28 cellular contexts compared by ENCODE assay signal in the genomic region with DNA sequence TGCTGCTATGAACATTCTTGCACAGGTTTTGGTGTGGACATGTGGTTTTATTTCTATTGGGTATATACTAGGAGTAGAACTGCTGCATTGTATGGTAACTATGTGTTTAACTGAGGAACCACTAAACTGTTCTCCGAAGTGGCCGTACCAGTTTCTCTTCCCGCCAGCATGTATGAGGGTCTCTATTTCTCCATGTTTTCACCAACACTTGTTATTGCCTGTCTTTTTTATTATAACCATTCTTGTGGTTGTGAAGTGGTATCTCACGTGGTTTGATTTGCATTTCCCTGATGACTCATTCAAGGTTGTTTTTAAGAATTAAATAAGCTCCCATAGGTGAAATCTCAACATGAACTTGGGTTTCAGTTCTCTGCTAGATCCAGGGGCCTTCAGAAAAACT. TPM values are rescaled to one million over a fixed set of nuclear protein-coding genes. Genes with fewer than 3 reads are reported as not detected.
"Had no signal": no experiment of that assay in that cellular context is flagged by ENCODE, and none has a peak within 500 bp of the region (broad histone marks: within the 10 kb centered on the region; RNA-seq: fewer than 3 reads in every experiment).

No MANE protein-coding gene starts in this region.

- H3K4me3 ChIP-seq: pancreas, prostate gland, right lobe of liver, sigmoid colon, stomach, thoracic aorta, thyroid gland, tibial nerve, upper lobe of left lung, vagina had no signal

- DNase-seq: naive thymus-derived CD8-positive, alpha-beta T cell; nephron progenitor cell; nucleus accumbens; pancreas; right cardiac atrium; right lobe of liver; sigmoid colon; small intestine; stimulated activated CD4-positive, alpha-beta T cell treated with anti-CD3 and anti-CD28 coated beads, Interleukin-15, amount 100 ng/mL, for 24 hours; stimulated activated CD4-positive, alpha-beta T cell treated with anti-CD3 and anti-CD28 coated beads, Interleukin-2, amount 100 ng/mL, for 24 hours; stimulated activated CD4-positive, alpha-beta T cell treated with anti-CD3 and anti-CD28 coated beads, Interleukin-2, amount 100 ng/mL, for 48 hours; stimulated activated CD4-positive, alpha-beta T cell treated with anti-CD3 and anti-CD28 coated beads, Interleukin-4, amount 100 ng/mL, for 24 hours; stimulated activated naive B cell treated with anti-CD40 and anti-IgM and Interleukin-4, amounts not matched to agents 10 μg/mL and 1 μg/mL and 100 μg/mL, for 72 hours; stimulated activated naive CD4-positive, alpha-beta T cell treated with Interleukin-2 at 50 U/mL for 16 hours; stomach; thyroid gland; trophoblast cell; upper lobe of left lung had no signal

- ATAC-seq: naive thymus-derived CD8-positive, alpha-beta T cell; natural killer cell treated with Interleukin-12 subunit alpha and Interleukin-12 subunit beta and Interleukin-15 and Interleukin-18, amount 100 ng/mL, for 72 hours; pancreas; right cardiac atrium; right lobe of liver; stimulated activated effector memory CD8-positive, alpha-beta T cell treated with anti-CD3 and anti-CD28 coated beads, Interleukin-12 subunit alpha, Interleukin-12 subunit beta, amount 100 ng/mL, for 72 hours; stimulated activated naive B cell treated with anti-CD40 and anti-IgM and Interleukin-4, amounts not matched to agents 10 μg/mL and 1 μg/mL and 100 μg/mL, for 72 hours had no signal

- H3K36me3 Mint-ChIP-seq: naive thymus-derived CD8-positive, alpha-beta T cell; natural killer cell treated with Interleukin-12 subunit alpha and Interleukin-12 subunit beta and Interleukin-15 and Interleukin-18, amount 100 ng/mL, for 72 hours; stimulated activated effector memory CD8-positive, alpha-beta T cell treated with anti-CD3 and anti-CD28 coated beads, Interleukin-12 subunit alpha, Interleukin-12 subunit beta, amount 100 ng/mL, for 72 hours had no signal

- H3K4me3 Mint-ChIP-seq: naive thymus-derived CD8-positive, alpha-beta T cell; natural killer cell treated with Interleukin-12 subunit alpha and Interleukin-12 subunit beta and Interleukin-15 and Interleukin-18, amount 100 ng/mL, for 72 hours; nephron progenitor cell; neural crest cell; stimulated activated effector memory CD8-positive, alpha-beta T cell treated with anti-CD3 and anti-CD28 coated beads, Interleukin-12 subunit alpha, Interleukin-12 subunit beta, amount 100 ng/mL, for 72 hours; stimulated activated naive B cell treated with anti-CD40 and anti-IgM and Interleukin-4, amounts not matched to agents 10 μg/mL and 1 μg/mL and 100 μg/mL, for 72 hours had no signal

- H3K9me3 Mint-ChIP-seq: natural killer cell treated with Interleukin-12 subunit alpha and Interleukin-12 subunit beta and Interleukin-15 and Interleukin-18, amount 100 ng/mL, for 72 hours; nephron progenitor cell; neural crest cell had no signal

- H3K4me1 Mint-ChIP-seq: neural crest cell; stimulated activated effector memory CD8-positive, alpha-beta T cell treated with anti-CD3 and anti-CD28 coated beads, Interleukin-12 subunit alpha, Interleukin-12 subunit beta, amount 100 ng/mL, for 72 hours had no signal

- H3K27me3 Mint-ChIP-seq: stimulated activated naive B cell treated with anti-CD40 and anti-IgM and Interleukin-4, amounts not matched to agents 10 μg/mL and 1 μg/mL and 100 μg/mL, for 72 hours had no signal

- H3K4me1 ChIP-seq: pancreas, prostate gland, sigmoid colon, tibial nerve had no signal

- H3K9me3 ChIP-seq: neutrophil, pancreas, prostate gland, right lobe of liver, sigmoid colon, thoracic aorta, thyroid gland, tibial nerve, upper lobe of left lung, vagina had no signal

- H3K27ac Mint-ChIP-seq: natural killer cell treated with Interleukin-12 subunit alpha and Interleukin-12 subunit beta and Interleukin-15 and Interleukin-18, amount 100 ng/mL, for 72 hours; nephron progenitor cell; stimulated activated effector memory CD8-positive, alpha-beta T cell treated with anti-CD3 and anti-CD28 coated beads, Interleukin-12 subunit alpha, Interleukin-12 subunit beta, amount 100 ng/mL, for 72 hours; stimulated activated naive B cell treated with anti-CD40 and anti-IgM and Interleukin-4, amounts not matched to agents 10 μg/mL and 1 μg/mL and 100 μg/mL, for 72 hours had no signal

- FAIRE-seq: pancreas, small intestine, urothelium cell line had no signal

- H3K27ac ChIP-seq: neutrophil, pancreas, prostate gland, right lobe of liver, sigmoid colon, stomach, thoracic aorta, tibial nerve, upper lobe of left lung, vagina had no signal

- H3K27me3 ChIP-seq: pancreas, right lobe of liver, sigmoid colon, stomach, thyroid gland, tibial nerve, upper lobe of left lung, vagina had no signal

- H3K36me3 ChIP-seq: neutrophil, pancreas, prostate gland, right lobe of liver, sigmoid colon, stomach, thoracic aorta, thyroid gland, tibial nerve, upper lobe of left lung, vagina had no signal

RNA-seq across cellular contexts. Expression of a gene that starts 19.4 kb away (rescaled TPM):
- total RNA-seq: natural killer cell treated with Interleukin-12 subunit alpha and Interleukin-12 subunit beta and Interleukin-15 and Interleukin-18, amount 100 ng/mL, for 72 hours; pulmonary artery endothelial cell had no signal
